Comparison of ENCODE assay signal across 22 cellular contexts in genomic region chr3:160435095-160435494, GRCh38.
"Had no signal": no experiment of that assay in that cellular context is flagged by ENCODE, and none has a peak within 500 bp of the region (broad histone marks: within the 10 kb centered on the region; RNA-seq: fewer than 3 reads in every experiment).

No MANE protein-coding gene starts in this region.

- H3K4me3 ChIP-seq: breast epithelium, transverse colon had no signal

- H3K27me3 Mint-ChIP-seq: activated B cell treated with CpG ODN at 0.5 μM for 24 hours; activated CD4-positive, alpha-beta memory T cell treated with anti-CD3 and anti-CD28 coated beads for 36 hours; activated CD4-positive, alpha-beta T cell treated with anti-CD3 and anti-CD28 coated beads for 36 hours; activated T-cell treated with anti-CD3 and anti-CD28 coated beads, Interleukin-2, amount 50 U/mL, for 24 hours; activated T-helper 17 cell treated with anti-CD3 and anti-CD28 coated beads, Interleukin-2, amount 50 U/mL, for 72 hours; memory B cell; stimulated activated naive B cell treated with anti-CD40 and anti-IgM and Interleukin-4, amounts not matched to agents 10 μg/mL and 1 μg/mL and 100 μg/mL, for 72 hours had no signal

- H3K27ac ChIP-seq: breast epithelium, foreskin keratinocyte, transverse colon had no signal

- H3K36me3 ChIP-seq: breast epithelium had no signal

- DNase-seq: activated B cell treated with CpG ODN at 0.5 μM for 24 hours; activated CD4-positive, alpha-beta memory T cell treated with anti-CD3 and anti-CD28 coated beads for 36 hours; activated CD4-positive, alpha-beta T cell treated with anti-CD3 and anti-CD28 coated beads for 36 hours; activated T-cell treated with anti-CD3 and anti-CD28 coated beads, Interleukin-2, amount 50 U/mL, for 24 hours; effector CD4-positive, alpha-beta T cell; foreskin keratinocyte; left colon; nucleus accumbens; small intestine; stimulated activated CD4-positive, alpha-beta T cell treated with anti-CD3 and anti-CD28 coated beads, Interleukin-15, amount 100 ng/mL, for 24 hours; stimulated activated naive B cell treated with anti-CD40 and anti-IgM and Interleukin-4, amounts not matched to agents 10 μg/mL and 1 μg/mL and 100 μg/mL, for 72 hours; T-helper 1 cell; T1000; transverse colon had no signal

- H3K9me3 ChIP-seq: breast epithelium, transverse colon had no signal

- H3K4me3 Mint-ChIP-seq: activated B cell treated with CpG ODN at 0.5 μM for 24 hours; activated CD4-positive, alpha-beta memory T cell treated with anti-CD3 and anti-CD28 coated beads for 36 hours; activated CD4-positive, alpha-beta T cell treated with anti-CD3 and anti-CD28 coated beads for 36 hours; activated T-cell treated with anti-CD3 and anti-CD28 coated beads, Interleukin-2, amount 50 U/mL, for 24 hours; activated T-helper 17 cell treated with anti-CD3 and anti-CD28 coated beads, Interleukin-2, amount 50 U/mL, for 72 hours; memory B cell; nephron; stimulated activated naive B cell treated with anti-CD40 and anti-IgM and Interleukin-4, amounts not matched to agents 10 μg/mL and 1 μg/mL and 100 μg/mL, for 72 hours had no signal

- ATAC-seq: activated CD4-positive, alpha-beta T cell treated with anti-CD3 and anti-CD28 coated beads for 36 hours; activated naive CD4-positive, alpha-beta T cell treated with anti-CD3 and anti-CD28 coated beads, Interleukin-2, amount 50 U/mL, for 72 hours; activated T-helper 17 cell treated with anti-CD3 and anti-CD28 coated beads, Interleukin-2, amount 50 U/mL, for 72 hours; foreskin keratinocyte; left colon; sciatic nerve; stimulated activated naive B cell treated with anti-CD40 and anti-IgM and Interleukin-4, amounts not matched to agents 10 μg/mL and 1 μg/mL and 100 μg/mL, for 72 hours had no signal

- H3K4me1 ChIP-seq: breast epithelium, foreskin keratinocyte, transverse colon had no signal

- FAIRE-seq: endometrium, small intestine, urothelium cell line had no signal

- H3K9me3 Mint-ChIP-seq: activated CD4-positive, alpha-beta memory T cell treated with anti-CD3 and anti-CD28 coated beads for 36 hours; activated naive CD4-positive, alpha-beta T cell treated with anti-CD3 and anti-CD28 coated beads, Interleukin-2, amount 50 U/mL, for 72 hours; activated T-cell treated with anti-CD3 and anti-CD28 coated beads, Interleukin-2, amount 50 U/mL, for 24 hours; activated T-helper 17 cell treated with anti-CD3 and anti-CD28 coated beads, Interleukin-2, amount 50 U/mL, for 72 hours; memory B cell; nephron had no signal

- H3K4me1 Mint-ChIP-seq: nephron had no signal

- H3K27ac Mint-ChIP-seq: activated B cell treated with CpG ODN at 0.5 μM for 24 hours; activated CD4-positive, alpha-beta memory T cell treated with anti-CD3 and anti-CD28 coated beads for 36 hours; activated CD4-positive, alpha-beta T cell treated with anti-CD3 and anti-CD28 coated beads for 36 hours; activated T-helper 17 cell treated with anti-CD3 and anti-CD28 coated beads, Interleukin-2, amount 50 U/mL, for 72 hours; memory B cell; nephron; stimulated activated naive B cell treated with anti-CD40 and anti-IgM and Interleukin-4, amounts not matched to agents 10 μg/mL and 1 μg/mL and 100 μg/mL, for 72 hours had no signal

- H3K27me3 ChIP-seq: breast epithelium, foreskin keratinocyte, transverse colon had no signal
